Comparison of ENCODE assay signal across 8 cellular contexts in genomic region chr11:65616575-65617001, GRCh38. TPM values are rescaled to one million over a fixed set of nuclear protein-coding genes. Genes with fewer than 3 reads are reported as not detected.
DNase-seq lines count a peak whose midpoint lies in the region; ATAC-seq and TF ChIP-seq lines count a peak whose summit lies in the region.

No MANE protein-coding gene starts in this region.

- peak overlapping the region; percentile 79 to 98 (median 94) for H3K27ac Mint-ChIP-seq in CD4-positive, alpha-beta memory T cell
- H3K27ac Mint-ChIP-seq in endothelial cell (ENCODE audit: unreplicated experiment) (peak overlapping the region; percentile 87), osteocyte (ENCODE audit: unreplicated experiment) (peak overlapping the region; percentile 75)

- CTCF ChIA-PET in CD4-positive, alpha-beta memory T cell (lab: Charles Lee; ENCODE audit: partially characterized antibody) = interaction anchor here (1.2 to 2.0 kb wide), 3 partner anchors 9 to 95 kb away, joined by 3 to 9 read pairs (median 4); partner anchors contain the start of gene KAT5

- peaks cover 14 to 43% of the 10 kb centered on the region in 2 donors for H3K36me3 Mint-ChIP-seq in CD4-positive, alpha-beta memory T cell
- H3K36me3 Mint-ChIP-seq in endothelial cell (ENCODE audit: low read depth, unreplicated experiment) (peaks cover 32% of the 10 kb centered on the region), osteocyte (ENCODE audit: unreplicated experiment) (peaks cover 15% of the 10 kb centered on the region)

- POLR2A ChIA-PET in CD4-positive, alpha-beta memory T cell (lab: Charles Lee; ENCODE audit: partially characterized antibody) = interaction anchor here (0.6 to 8.1 kb wide), 12 partner anchors 8 to 242 kb away, joined by 3 to 113 read pairs (median 18); partner anchors contain the start of genes CFL1, KAT5, MUS81 and NEAT1

- H3K27me3 ChIP-seq in CD4-positive, alpha-beta memory T cell (ENCODE audit: insufficient read depth, low read length) = no peaks in the 10 kb centered on the region

- H3K36me3 ChIP-seq in CD4-positive, alpha-beta memory T cell (ENCODE audit: insufficient read depth, low read length) = peaks cover 45% of the 10 kb centered on the region

- no peaks in the 10 kb centered on the region for H3K9me3 Mint-ChIP-seq in CD4-positive, alpha-beta memory T cell
- no peaks in the 10 kb centered on the region for H3K9me3 Mint-ChIP-seq in endothelial cell (ENCODE audit: unreplicated experiment)
- no peaks in the 10 kb centered on the region for H3K9me3 Mint-ChIP-seq in osteocyte (ENCODE audit: unreplicated experiment)

- H3K4me3 ChIP-seq in CD4-positive, alpha-beta memory T cell (ENCODE audit: low read length in 2 of 2) = peak overlapping the region; percentile 44 to 57

- peak overlapping the region; percentile 96 for H3K27ac ChIP-seq in CD4-positive, alpha-beta memory T cell (ENCODE audit: low read depth, low read length)

- H3K9me3 ChIP-seq in CD4-positive, alpha-beta memory T cell (ENCODE audit: control insufficient read depth in 1 of 2, low read length in 2 of 2) = no peaks in the 10 kb centered on the region

- peaks cover 34% of the 10 kb centered on the region for H3K4me1 ChIP-seq in CD4-positive, alpha-beta memory T cell (ENCODE audit: insufficient read depth, low read length)

- DNase-seq in CD4-positive, alpha-beta memory T cell = peak in 1 of 5 donors; percentile 62
- no peak for DNase-seq in endothelial cell (ENCODE audit: low spot score)
- DNase-seq in osteocyte (ENCODE audit: extremely low spot score, unreplicated experiment) = no peak
- no peak for DNase-seq in Kasumi-1 (lab: John Stamatoyannopoulos, UW)
- DNase-seq in NCI-H774 (lab: John Stamatoyannopoulos, UW) = no peak
- no peak for DNase-seq in NCI-H345 (lab: John Stamatoyannopoulos, UW)

- H3K4me3 Mint-ChIP-seq in CD4-positive, alpha-beta memory T cell = peak overlapping the region; percentile 92 to 97 (median 95)
- H3K4me3 Mint-ChIP-seq in endothelial cell (ENCODE audit: unreplicated experiment) (peak overlapping the region; percentile 98), osteocyte (ENCODE audit: unreplicated experiment) (peak overlapping the region; percentile 84)

- intact Hi-C loops in CD4-positive, alpha-beta memory T cell (cut with micrococcal nuclease) = loop anchor here (5.0 kb wide), 1 partner anchor 96 kb away; the partner anchor contains the start of gene KAT5

- no peak for ATAC-seq in GM21526 (IDR thresholded peaks at IDR 0.05; ENCODE audit: low FRiP score, unreplicated experiment)

- H3K4me1 Mint-ChIP-seq in CD4-positive, alpha-beta memory T cell = peaks cover 19 to 49% (median 37%) of the 10 kb centered on the region in 4 donors
- H3K4me1 Mint-ChIP-seq in endothelial cell (ENCODE audit: unreplicated experiment) = peaks cover 15% of the 10 kb centered on the region
- peaks cover 22% of the 10 kb centered on the region for H3K4me1 Mint-ChIP-seq in osteocyte (ENCODE audit: unreplicated experiment)

- TF ChIP-seq CTCF in endothelial cell (IDR thresholded peaks at IDR 0.05; ENCODE audit: unreplicated experiment) (no peak), osteocyte (IDR thresholded peaks at IDR 0.05) (no peak)

- H3K27me3 Mint-ChIP-seq in CD4-positive, alpha-beta memory T cell = no peaks in the 10 kb centered on the region
- H3K27me3 Mint-ChIP-seq in endothelial cell (ENCODE audit: unreplicated experiment) (peaks cover 30% of the 10 kb centered on the region), osteocyte (ENCODE audit: unreplicated experiment) (no peaks in the 10 kb centered on the region)

TF ChIP-seq in PFSK-1, 5 proteins besides CTCF, POLR2A, EP300 and RAD21:
- TF ChIP-seq SIN3A (IDR thresholded peaks at IDR 0.05; ENCODE audit: borderline replicate concordance, insufficient read depth, low read length) = 0 out of 2 replicates have a peak, but pooled peaks have one; percentile 16
- TF ChIP-seq, protein P1, sequence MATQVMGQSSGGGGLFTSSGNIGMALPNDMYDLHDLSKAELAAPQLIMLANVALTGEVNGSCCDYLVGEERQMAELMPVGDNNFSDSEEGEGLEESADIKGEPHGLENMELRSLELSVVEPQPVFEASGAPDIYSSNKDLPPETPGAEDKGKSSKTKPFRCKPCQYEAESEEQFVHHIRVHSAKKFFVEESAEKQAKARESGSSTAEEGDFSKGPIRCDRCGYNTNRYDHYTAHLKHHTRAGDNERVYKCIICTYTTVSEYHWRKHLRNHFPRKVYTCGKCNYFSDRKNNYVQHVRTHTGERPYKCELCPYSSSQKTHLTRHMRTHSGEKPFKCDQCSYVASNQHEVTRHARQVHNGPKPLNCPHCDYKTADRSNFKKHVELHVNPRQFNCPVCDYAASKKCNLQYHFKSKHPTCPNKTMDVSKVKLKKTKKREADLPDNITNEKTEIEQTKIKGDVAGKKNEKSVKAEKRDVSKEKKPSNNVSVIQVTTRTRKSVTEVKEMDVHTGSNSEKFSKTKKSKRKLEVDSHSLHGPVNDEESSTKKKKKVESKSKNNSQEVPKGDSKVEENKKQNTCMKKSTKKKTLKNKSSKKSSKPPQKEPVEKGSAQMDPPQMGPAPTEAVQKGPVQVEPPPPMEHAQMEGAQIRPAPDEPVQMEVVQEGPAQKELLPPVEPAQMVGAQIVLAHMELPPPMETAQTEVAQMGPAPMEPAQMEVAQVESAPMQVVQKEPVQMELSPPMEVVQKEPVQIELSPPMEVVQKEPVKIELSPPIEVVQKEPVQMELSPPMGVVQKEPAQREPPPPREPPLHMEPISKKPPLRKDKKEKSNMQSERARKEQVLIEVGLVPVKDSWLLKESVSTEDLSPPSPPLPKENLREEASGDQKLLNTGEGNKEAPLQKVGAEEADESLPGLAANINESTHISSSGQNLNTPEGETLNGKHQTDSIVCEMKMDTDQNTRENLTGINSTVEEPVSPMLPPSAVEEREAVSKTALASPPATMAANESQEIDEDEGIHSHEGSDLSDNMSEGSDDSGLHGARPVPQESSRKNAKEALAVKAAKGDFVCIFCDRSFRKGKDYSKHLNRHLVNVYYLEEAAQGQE (IDR thresholded peaks at IDR 0.05; ENCODE audit: insufficient read depth in 1 of 2, low read depth in 2 of 2, low read length in 2 of 2) = no peak

RNA-seq across cellular contexts. Expression of gene PCNX3, which starts 1.0 kb away (rescaled TPM):
- total RNA-seq in CD4-positive, alpha-beta memory T cell = 10 to 100 TPM; 63.3 to 66.3 TPM
- polyA plus RNA-seq in CD4-positive, alpha-beta memory T cell = 1 to 10 TPM in 1 of 2 donors, under 1 TPM in 1; 0.41 to 6.3 TPM
- 67.5 TPM for polyA plus RNA-seq in PFSK-1 (2012; ENCODE audit: insufficient read length, low read depth)
- total RNA-seq in endothelial cell (ENCODE audit: unreplicated experiment) (76.1 TPM), osteocyte (47.7 and 49.8 TPM in 2 replicates)

RNA-seq across cellular contexts. Expression of gene MAP3K11, which starts 2.6 kb away (rescaled TPM):
- total RNA-seq in CD4-positive, alpha-beta memory T cell = 10 to 100 TPM; 92.0 to 93.6 TPM
- 10 to 100 TPM in 1 of 2 donors, 1 to 10 TPM in 1; 6.3 to 24.1 TPM for polyA plus RNA-seq in CD4-positive, alpha-beta memory T cell
- polyA plus RNA-seq in PFSK-1 (2012; ENCODE audit: insufficient read length, low read depth) = 55.6 TPM
- total RNA-seq in endothelial cell (ENCODE audit: unreplicated experiment) = 238 TPM
- total RNA-seq in osteocyte = 43.5 and 44.7 TPM in 2 replicates

RNA-seq across cellular contexts. Expression of gene KCNK7, which starts 21.0 kb away (rescaled TPM):
- 1 to 10 TPM; 1.6 to 2.7 TPM for total RNA-seq in CD4-positive, alpha-beta memory T cell
- polyA plus RNA-seq in CD4-positive, alpha-beta memory T cell = 1 to 10 TPM in 1 of 2 donors, not detected in 1; 1.2 TPM
- polyA plus RNA-seq in PFSK-1 (2012; ENCODE audit: insufficient read length, low read depth) = 1.0 TPM
- total RNA-seq in endothelial cell (ENCODE audit: unreplicated experiment) = 2.0 TPM
- not detected in 2 replicates for total RNA-seq in osteocyte

RNA-seq across cellular contexts. Expression of gene SIPA1, which starts 21.3 kb away (rescaled TPM):
- total RNA-seq in CD4-positive, alpha-beta memory T cell = 100 to 1,000 TPM; 150 to 169 TPM
- polyA plus RNA-seq in CD4-positive, alpha-beta memory T cell = 100 to 1,000 TPM in 1 of 2 donors, 10 to 100 TPM in 1; 50.1 to 204 TPM
- polyA plus RNA-seq in PFSK-1 (2012; ENCODE audit: insufficient read length, low read depth) = 92.0 TPM
- total RNA-seq in endothelial cell (ENCODE audit: unreplicated experiment) = 267 TPM
- total RNA-seq in osteocyte = 31.2 and 34.7 TPM in 2 replicates

RNA-seq across cellular contexts. Expression of gene EHBP1L1, which starts 40.7 kb away (rescaled TPM):
- total RNA-seq in CD4-positive, alpha-beta memory T cell = 100 to 1,000 TPM; 151 to 154 TPM
- polyA plus RNA-seq in CD4-positive, alpha-beta memory T cell = 10 to 100 TPM in 1 of 2 donors, 1 to 10 TPM in 1; 8.9 to 25.2 TPM
- polyA plus RNA-seq in PFSK-1 (2012; ENCODE audit: insufficient read length, low read depth) = 49.1 TPM
- 4.7 TPM for total RNA-seq in endothelial cell (ENCODE audit: unreplicated experiment)
- total RNA-seq in osteocyte = 39.7 and 42.6 TPM in 2 replicates
